8 cellular contexts compared by ENCODE assay signal in genomic region chr3:160921020-160921635, GRCh38.
A peak's percentile ranks its signal among the peaks of the same experiment; 100 is the strongest.
DNase-seq lines count a peak whose midpoint lies in the region; ATAC-seq and TF ChIP-seq lines count a peak whose summit lies in the region.

No MANE protein-coding gene starts in this region.

- TF ChIP-seq POLR2A in erythroblast (IDR thresholded peaks at IDR 0.05; ENCODE audit: low read length): no peak

- TF ChIP-seq CTCF in C4-2B (conservative IDR thresholded peaks at IDR 0.05): peak; percentile 99

- H3K27me3 Mint-ChIP-seq in activated naive CD8-positive, alpha-beta T cell treated with anti-CD3 and anti-CD28 coated beads for 36 hours: no peaks in the 10 kb centered on the region

- peak; percentile 38 for DNase-seq in RPMI7951 (ENCODE audit: low read depth)
- peak; percentile 33 to 48 for DNase-seq in erythroblast (lab: John Stamatoyannopoulos, UW)
- peak; percentile 13 for DNase-seq in non-pigmented ciliary epithelial cell (ENCODE audit: low read depth)
- DNase-seq in activated naive CD8-positive, alpha-beta T cell treated with anti-CD3 and anti-CD28 coated beads for 36 hours: no peak

- H3K27ac ChIP-seq in C4-2B: no peak overlapping the region

- no peak overlapping the region for H3K4me3 Mint-ChIP-seq in activated naive CD8-positive, alpha-beta T cell treated with anti-CD3 and anti-CD28 coated beads for 36 hours

- no peak overlapping the region for H3K27ac Mint-ChIP-seq in activated naive CD8-positive, alpha-beta T cell treated with anti-CD3 and anti-CD28 coated beads for 36 hours

- peak; percentile 90 for ATAC-seq in GM18867 (IDR thresholded peaks at IDR 0.05; ENCODE audit: unreplicated experiment)
- ATAC-seq in HG03520 (IDR thresholded peaks at IDR 0.05; ENCODE audit: unreplicated experiment): peak; percentile 81
- no peak for ATAC-seq in GM21390 (IDR thresholded peaks at IDR 0.05; ENCODE audit: unreplicated experiment)

- H3K36me3 Mint-ChIP-seq in activated naive CD8-positive, alpha-beta T cell treated with anti-CD3 and anti-CD28 coated beads for 36 hours: no peaks in the 10 kb centered on the region

- H3K4me1 Mint-ChIP-seq in activated naive CD8-positive, alpha-beta T cell treated with anti-CD3 and anti-CD28 coated beads for 36 hours: peaks cover 2% of the 10 kb centered on the region

- no peaks in the 10 kb centered on the region for H3K9me3 Mint-ChIP-seq in activated naive CD8-positive, alpha-beta T cell treated with anti-CD3 and anti-CD28 coated beads for 36 hours
